In genomic region chrY:7359520-7359919, GRCh38 we compare ENCODE assay signal across 25 cellular contexts.
"Had no signal": no experiment of that assay in that cellular context is flagged by ENCODE, and none has a peak within 500 bp of the region (broad histone marks: within the 10 kb centered on the region; RNA-seq: fewer than 3 reads in every experiment).

No MANE protein-coding gene starts in this region.

- H3K4me3 ChIP-seq: coronary artery, esophagus squamous epithelium, gastrocnemius medialis, left lung, lung, neural progenitor cell, sigmoid colon, smooth muscle cell, testis, upper lobe of left lung had no signal

- H3K4me1 Mint-ChIP-seq: endodermal cell; neural progenitor cell; stimulated activated naive B cell treated with anti-CD40 and anti-IgM and Interleukin-4, amounts not matched to agents 10 μg/mL and 1 μg/mL and 100 μg/mL, for 72 hours had no signal

- H3K36me3 ChIP-seq: gastrocnemius medialis, neural progenitor cell, sigmoid colon, upper lobe of left lung had no signal

- H3K4me3 Mint-ChIP-seq: activated CD4-positive, alpha-beta memory T cell treated with anti-CD3 and anti-CD28 coated beads for 36 hours; activated naive CD4-positive, alpha-beta T cell treated with anti-CD3 and anti-CD28 coated beads for 36 hours; endodermal cell; naive thymus-derived CD4-positive, alpha-beta T cell; neural progenitor cell; stimulated activated naive B cell treated with anti-CD40 and anti-IgM and Interleukin-4, amounts not matched to agents 10 μg/mL and 1 μg/mL and 100 μg/mL, for 72 hours; T-helper 17 cell had no signal

- ATAC-seq: gastrocnemius medialis; left lung; naive thymus-derived CD4-positive, alpha-beta T cell; stimulated activated naive B cell treated with anti-CD40 and anti-IgM and Interleukin-4, amounts not matched to agents 10 μg/mL and 1 μg/mL and 100 μg/mL, for 72 hours; T-helper 17 cell had no signal

- H3K27me3 Mint-ChIP-seq: activated CD4-positive, alpha-beta memory T cell treated with anti-CD3 and anti-CD28 coated beads for 36 hours; naive thymus-derived CD4-positive, alpha-beta T cell; stimulated activated naive B cell treated with anti-CD40 and anti-IgM and Interleukin-4, amounts not matched to agents 10 μg/mL and 1 μg/mL and 100 μg/mL, for 72 hours; T-helper 17 cell had no signal

- H3K9me3 ChIP-seq: esophagus squamous epithelium, gastrocnemius medialis, left lung, sigmoid colon, testis, upper lobe of left lung had no signal

- H3K36me3 Mint-ChIP-seq: neural progenitor cell had no signal

- H3K9me3 Mint-ChIP-seq: activated CD4-positive, alpha-beta memory T cell treated with anti-CD3 and anti-CD28 coated beads for 36 hours; activated naive CD4-positive, alpha-beta T cell treated with anti-CD3 and anti-CD28 coated beads for 36 hours; endodermal cell; neural progenitor cell; stimulated activated naive B cell treated with anti-CD40 and anti-IgM and Interleukin-4, amounts not matched to agents 10 μg/mL and 1 μg/mL and 100 μg/mL, for 72 hours had no signal

- H3K27ac Mint-ChIP-seq: activated CD4-positive, alpha-beta memory T cell treated with anti-CD3 and anti-CD28 coated beads for 36 hours; activated naive CD4-positive, alpha-beta T cell treated with anti-CD3 and anti-CD28 coated beads for 36 hours; endodermal cell; neural progenitor cell; stimulated activated naive B cell treated with anti-CD40 and anti-IgM and Interleukin-4, amounts not matched to agents 10 μg/mL and 1 μg/mL and 100 μg/mL, for 72 hours had no signal

- DNase-seq: activated CD4-positive, alpha-beta memory T cell treated with anti-CD3 and anti-CD28 coated beads for 36 hours; activated CD4-positive, alpha-beta T cell treated with anti-CD3 and anti-CD28 coated beads for 48 hours; activated effector memory CD4-positive, alpha-beta T cell treated with Interleukin-2 at 50 U/mL for 16 hours; activated naive CD4-positive, alpha-beta T cell treated with anti-CD3 and anti-CD28 coated beads for 36 hours; activated T-cell treated with anti-CD3 and anti-CD28 coated beads, Interleukin-2, amount 50 U/mL, for 48 hours; amygdala; cerebellar nuclear complex; endodermal cell; esophagus squamous epithelium; gastrocnemius medialis; left lung; naive thymus-derived CD4-positive, alpha-beta T cell; posterior cingulate gyrus; sigmoid colon; stimulated activated CD4-positive, alpha-beta T cell treated with anti-CD3 and anti-CD28 coated beads, Interleukin-15, amount 100 ng/mL, for 24 hours; stimulated activated CD4-positive, alpha-beta T cell treated with anti-CD3 and anti-CD28 coated beads, Interleukin-2, amount 100 ng/mL, for 48 hours; stimulated activated CD8-positive, alpha-beta memory T cell treated with anti-CD3 and anti-CD28 coated beads, Interleukin-4, amount 100 ng/mL, for 48 hours; stimulated activated naive B cell treated with anti-CD40 and anti-IgM and Interleukin-4, amounts not matched to agents 10 μg/mL and 1 μg/mL and 100 μg/mL, for 72 hours; T-helper 17 cell; testis; upper lobe of left lung had no signal

- H3K4me1 ChIP-seq: esophagus squamous epithelium, gastrocnemius medialis, left lung, neural progenitor cell, testis, upper lobe of left lung had no signal

- H3K27ac ChIP-seq: coronary artery, esophagus squamous epithelium, gastrocnemius medialis, left lung, neural progenitor cell, sigmoid colon, testis, upper lobe of left lung had no signal

- H3K27me3 ChIP-seq: esophagus squamous epithelium, gastrocnemius medialis, left lung, neural progenitor cell, sigmoid colon, testis, upper lobe of left lung had no signal
